18 cellular contexts compared by ENCODE assay signal in genomic region chr10:3729397-3729796, GRCh38. TPM values are rescaled to one million over a fixed set of nuclear protein-coding genes. Genes with fewer than 3 reads are reported as not detected.
DNase-seq lines count a peak whose midpoint lies in the region; TF ChIP-seq lines count a peak whose summit lies in the region.
"Had no signal": no experiment of that assay in that cellular context is flagged by ENCODE, and none has a peak within 500 bp of the region (broad histone marks: within the 10 kb centered on the region; RNA-seq: fewer than 3 reads in every experiment).

No MANE protein-coding gene starts in this region.

- H3K79me2 ChIP-seq in PC-9 (ENCODE audit: low read depth) (no peaks in the 10 kb centered on the region), trophoblast cell (ENCODE audit: control insufficient read depth, insufficient read depth, low read length, poor library complexity) (no peaks in the 10 kb centered on the region)

- peak overlapping the region; percentile 63 for H3K4me2 ChIP-seq in PC-9
- H3K4me2 ChIP-seq in trophoblast cell (ENCODE audit: low read length), result no peak overlapping the region
- H3K4me2 ChIP-seq: KMS-11 had no signal

- no peak overlapping the region for H3K9ac ChIP-seq in trophoblast cell (ENCODE audit: low read length)
- H3K9ac ChIP-seq: KMS-11 had no signal

- no peaks in the 10 kb centered on the region for H4K20me1 ChIP-seq in PC-9 (ENCODE audit: insufficient read depth)

- H2BK12ac ChIP-seq in trophoblast cell (ENCODE audit: low read length), result no peak overlapping the region

- TF ChIP-seq POLR2A in esophagus muscularis mucosa (IDR thresholded peaks at IDR 0.05; ENCODE audit: low read depth), result no peak

- peaks cover 6% of the 10 kb centered on the region for H3K79me1 ChIP-seq in trophoblast cell (ENCODE audit: low read length)

- H3K4ac ChIP-seq in trophoblast cell (ENCODE audit: low read depth, low read length), result no peak overlapping the region

- H3K36me3 ChIP-seq in PC-9 (ENCODE audit: low read depth) (no peaks in the 10 kb centered on the region), trophoblast cell (ENCODE audit: control insufficient read depth in 1 of 2, insufficient read depth in 2 of 2, low read length in 2 of 2) (no peaks in the 10 kb centered on the region), MG63 (no peaks in the 10 kb centered on the region), esophagus muscularis mucosa (no peaks in the 10 kb centered on the region)
- H3K36me3 ChIP-seq: lower lobe of right lung had no signal

- no peaks in the 10 kb centered on the region for H3K27me3 ChIP-seq in PC-9 (ENCODE audit: insufficient read depth, low read depth)
- H3K27me3 ChIP-seq in trophoblast cell (ENCODE audit: insufficient read depth, low read length), result no peaks in the 10 kb centered on the region
- H3K27me3 ChIP-seq in MG63, result no peaks in the 10 kb centered on the region
- H3K27me3 ChIP-seq in esophagus muscularis mucosa, result no peaks in the 10 kb centered on the region

- no peak for TF ChIP-seq EP300 in esophagus muscularis mucosa (IDR thresholded peaks at IDR 0.05)

- CTCF ChIA-PET in PC-9 (lab: Charles Lee), result no interaction called here

- no peaks in the 10 kb centered on the region for H3K9me2 ChIP-seq in PC-9 (ENCODE audit: insufficient read depth)

- DNase-seq in HCEC 1CT (peak; percentile 12), PC-9 (peak; percentile 39 to 78), epithelial cell of prostate (ENCODE audit: low read depth, low spot score) (peak; percentile 27), trophoblast cell (peak; percentile 77 to 92), MG63 (no peak), amygdala (lab: John Stamatoyannopoulos, UW) (no peak), esophagus muscularis mucosa (ENCODE audit: extremely low spot score) (no peak)
- DNase-seq: activated CD8-positive, alpha-beta memory T cell treated with anti-CD3 and anti-CD28 coated beads, Interleukin-2, amount 50 U/mL, for 4 hours; activated naive CD4-positive, alpha-beta T cell; C1 segment of cervical spinal cord; DMS153; effector memory CD4-positive, alpha-beta T cell; lower lobe of right lung; NCI-H2081; SHP77 treated with DMSO at 0.1 percent for 48 hours; T-helper 9 cell had no signal

- no peak overlapping the region for H2BK5ac ChIP-seq in trophoblast cell (ENCODE audit: low read depth, low read length, poor library complexity)

- POLR2A ChIA-PET in PC-9 (lab: Charles Lee; ENCODE audit: unreplicated experiment), result interaction anchor here (0.6 to 1.0 kb wide), 3 partner anchors 117 to 1561 kb away, joined by 3 to 7 read pairs (median 3); no protein-coding TSS in a partner anchor

- WGBS in trophoblast cell (ENCODE audit: extremely low coverage, insufficient coverage, insufficient read length), result no CpG with 5 or more reads among the region's 9 CpGs
- WGBS in esophagus muscularis mucosa, result 90% methylated on average over 9 of the region's 9 CpGs

- no peak overlapping the region for H4K8ac ChIP-seq in trophoblast cell (ENCODE audit: low read depth, low read length)

- H3K4me3 ChIP-seq in PC-9, result no peak overlapping the region
- H3K4me3 ChIP-seq in trophoblast cell (ENCODE audit: low read depth, low read length), result no peak overlapping the region
- no peak overlapping the region for H3K4me3 ChIP-seq in MG63
- H3K4me3 ChIP-seq in esophagus muscularis mucosa, result no peak overlapping the region
- H3K4me3 ChIP-seq: lower lobe of right lung had no signal

- H2AFZ ChIP-seq in PC-9 (no peak overlapping the region), trophoblast cell (ENCODE audit: insufficient read depth, low read length, poor library complexity) (no peak overlapping the region)

- intact Hi-C loops in PC-9 (cut with micrococcal nuclease; ENCODE audit: unreplicated experiment), result no loop called here
- intact Hi-C loops in esophagus muscularis mucosa (cut with DNase I), result no loop called here

- H3K9me3 ChIP-seq in PC-9 (ENCODE audit: insufficient read depth, low read depth) (no peaks in the 10 kb centered on the region), trophoblast cell (ENCODE audit: insufficient read depth, low read depth, low read length) (peaks cover 1% of the 10 kb centered on the region), MG63 (no peaks in the 10 kb centered on the region), esophagus muscularis mucosa (no peaks in the 10 kb centered on the region)
- H3K9me3 ChIP-seq: lower lobe of right lung had no signal

- TF ChIP-seq CTCF in PC-9 (conservative IDR thresholded peaks at IDR 0.05) (no peak), esophagus muscularis mucosa (IDR thresholded peaks at IDR 0.05) (no peak)

- H2BK120ac ChIP-seq in trophoblast cell (ENCODE audit: insufficient read depth, low read length, poor library complexity), result no peak overlapping the region

- H3K23ac ChIP-seq in trophoblast cell (ENCODE audit: low read length), result no peak overlapping the region

- H3K27ac ChIP-seq in PC-9 (0 out of 2 replicates have a peak overlapping the region, but pooled peaks have one; percentile 1), epithelial cell of prostate (no peak overlapping the region), trophoblast cell (ENCODE audit: low read depth, low read length) (no peak overlapping the region), esophagus muscularis mucosa (replicated peaks in 1 of 4) (no peak overlapping the region)
- H3K27ac ChIP-seq: HL-60, KMS-11, lower lobe of right lung had no signal

- H2AK5ac ChIP-seq in trophoblast cell (ENCODE audit: low read length), result no peak overlapping the region

- H4K91ac ChIP-seq in trophoblast cell (ENCODE audit: low read depth, low read length), result no peak overlapping the region

- no peak overlapping the region for H4K12ac ChIP-seq in trophoblast cell (ENCODE audit: low read depth, low read length)

- H3K14ac ChIP-seq in trophoblast cell (ENCODE audit: low read length), result no peak overlapping the region

- H3F3A ChIP-seq in PC-9 (ENCODE audit: insufficient read depth, low read depth), result no peaks in the 10 kb centered on the region; the same call in 1 of the 2 replicates

- no TSS peak for BruUV-seq in PC-9 (replicated peaks; lab: Mats Ljungman, UMichigan)

- no peak overlapping the region for H3K18ac ChIP-seq in trophoblast cell (ENCODE audit: low read length)

- H3K4me1 ChIP-seq in PC-9 (replicated peaks; ENCODE audit: insufficient read depth) (peaks cover 21% of the 10 kb centered on the region), trophoblast cell (ENCODE audit: control insufficient read depth in 1 of 2, insufficient read depth in 2 of 2, low read length in 2 of 2) (peaks cover 0 to 5% of the 10 kb centered on the region in 2 experiments), esophagus muscularis mucosa (no peaks in the 10 kb centered on the region)
- H3K4me1 ChIP-seq: lower lobe of right lung had no signal

RNA-seq across cellular contexts. Expression of gene KLF6, which starts 55.6 kb away (rescaled TPM):
- total RNA-seq in PC-9 (2021) (27.7 and 41.9 TPM in 2 replicates), esophagus muscularis mucosa (100 to 1,000 TPM; 114 to 145 (median 123) TPM)
- 113 TPM in 2 replicates for polyA plus RNA-seq in trophoblast cell (2013)
- 38.8 and 40.4 TPM in 2 replicates for total RNA-seq in MG63 (2014; rRNA removed; shearing (Covaris generic); ENCODE audit: low replicate concordance)

Comparison
In these comparisons a context has a peak if more than half of its experiments do, and no peak if none do; other contexts are left out.
1. DNase-seq: peak in HCEC 1CT (single experiment), PC-9 (2 of 2), epithelial cell of prostate (single experiment) and trophoblast cell (2 of 2); none in MG63 (single experiment), amygdala (0 of 56) and esophagus muscularis mucosa (single experiment).